ENCODE assay signal across 8 cellular contexts in the genomic region with DNA sequence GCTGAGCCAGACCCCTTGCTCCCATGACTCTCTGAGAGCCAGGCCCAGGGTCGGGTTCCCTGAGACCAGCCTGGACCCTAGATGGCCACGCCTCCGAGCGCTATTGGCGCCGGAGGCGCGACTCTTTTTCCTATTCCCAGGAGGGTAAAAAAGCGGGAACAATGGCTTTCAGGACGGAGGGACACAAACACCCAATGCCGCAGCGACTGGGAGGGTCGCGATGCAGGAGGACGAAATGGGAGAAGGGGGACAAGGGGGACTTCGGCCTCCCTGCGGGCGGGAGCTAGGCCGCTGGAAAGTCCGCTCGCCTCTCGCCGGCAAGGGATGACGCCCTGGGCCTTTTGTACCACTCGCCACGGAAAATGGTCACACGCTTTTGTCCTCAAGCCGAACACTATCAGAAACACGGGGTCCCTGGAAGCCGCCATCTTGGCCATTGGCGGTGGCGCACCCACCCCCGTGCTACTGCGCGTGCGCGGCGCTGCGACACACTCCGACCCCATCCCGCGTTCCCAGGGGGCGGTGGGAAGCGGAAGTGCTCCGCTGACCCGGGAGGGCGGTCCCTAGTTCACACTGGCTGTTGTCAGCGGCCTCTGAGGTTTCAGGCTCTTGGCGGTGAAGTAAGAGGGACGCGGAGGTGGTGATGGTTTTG.
DNase-seq lines count a peak whose midpoint lies in the region; TF ChIP-seq lines count a peak whose summit lies in the region.

No MANE protein-coding gene starts in this region.

- peaks cover 65 to 69% of the 10 kb centered on the region in 2 experiments for H3K9me3 Mint-ChIP-seq in H9
- no peaks in the 10 kb centered on the region for H3K9me3 Mint-ChIP-seq in activated naive CD4-positive, alpha-beta T cell treated with anti-CD3 and anti-CD28 coated beads, Interleukin-2, amount 10 ng/mL, durations not matched to agents 7 days and 5 days

- in situ Hi-C loops in SK-MEL-5 (cut with HindIII; ENCODE audit: low pct_unique_long_range_greater_than_20kb, low sequenced_read_pairs) = no loop called here

- H3K9ac ChIP-seq in H9 (ENCODE audit: extremely low read depth, insufficient read length, low read length) = peak overlapping the region; percentile 96

- CTCF ChIA-PET in activated naive CD4-positive, alpha-beta T cell treated with anti-CD3 and anti-CD28 coated beads, Interleukin-2, amount 10 ng/mL, durations not matched to agents 7 days and 5 days (lab: Charles Lee) = no interaction called here

- H2BK15ac ChIP-seq in H9 (ENCODE audit: low read depth, low read length) = no peak overlapping the region

- H3K36me3 ChIP-seq in suprapubic skin = peaks cover 11% of the 10 kb centered on the region

- peak overlapping the region; percentile 96 for H3K18ac ChIP-seq in H9 (ENCODE audit: insufficient read length, low read depth, low read length)

- peak overlapping the region; percentile 60 for H3T11ph ChIP-seq in H9 (ENCODE audit: low read length)

- H4K91ac ChIP-seq in H9 (ENCODE audit: insufficient read length, low read depth, low read length) = peak overlapping the region; percentile 97

- H3K4me2 ChIP-seq in H9 (ENCODE audit: insufficient read depth, insufficient read length, low read length) = peak overlapping the region; percentile 66

- peak overlapping the region; percentile 83 for H4K5ac ChIP-seq in H9 (ENCODE audit: insufficient read length, low read depth, low read length)

- H3K27me3 ChIP-seq in H9 (ENCODE audit: insufficient read depth, low read length) = no peaks in the 10 kb centered on the region
- no peaks in the 10 kb centered on the region for H3K27me3 ChIP-seq in suprapubic skin

- no peak overlapping the region for H2BK12ac ChIP-seq in H9 (ENCODE audit: insufficient read length, low read depth, low read length)

- H3K14ac ChIP-seq in H9 (ENCODE audit: insufficient read depth, low read length) = peak overlapping the region; percentile 98

- H2BK5ac ChIP-seq in H9 (ENCODE audit: insufficient read length, low read length) = peak overlapping the region; percentile 96

- no peak for TF ChIP-seq EP300 in suprapubic skin (IDR thresholded peaks at IDR 0.05)

- no peak for TF ChIP-seq POLR2A in suprapubic skin (IDR thresholded peaks at IDR 0.05)

- H3K79me1 ChIP-seq in H9 (ENCODE audit: insufficient read depth, low read depth, low read length, poor library complexity, severe bottlenecking) = no peaks in the 10 kb centered on the region

- H3K23me2 ChIP-seq in H9 (ENCODE audit: insufficient read length, low read depth, low read length, poor library complexity, severe bottlenecking) = peaks cover 7% of the 10 kb centered on the region

- no peak overlapping the region for H2AK5ac ChIP-seq in H9 (ENCODE audit: insufficient read length, low read length)

- H3K4ac ChIP-seq in H9 (ENCODE audit: low read depth, low read length) = peak overlapping the region; percentile 92; the same call in 1 of the 2 replicates

- H2AFZ ChIP-seq in H9 (ENCODE audit: low read length) = peak overlapping the region; percentile 44

- H4K8ac ChIP-seq in H9 (replicated peaks; ENCODE audit: insufficient read length, low read depth, low read length) = peak overlapping the region; percentile 98

- peak overlapping the region; percentile 55 for H2BK120ac ChIP-seq in H9 (ENCODE audit: low read depth, low read length, poor library complexity, severe bottlenecking)

- H3K9me3 ChIP-seq in H9 (ENCODE audit: control insufficient read depth, low read depth, low read length) = peaks cover 23% of the 10 kb centered on the region
- no peaks in the 10 kb centered on the region for H3K9me3 ChIP-seq in suprapubic skin

- no peak overlapping the region for H3K23ac ChIP-seq in H9 (ENCODE audit: insufficient read length, low read depth, low read length)

- peak overlapping the region; percentile 83 to 89 for H3K4me3 Mint-ChIP-seq in H9
- peak overlapping the region; percentile 86 for H3K4me3 Mint-ChIP-seq in activated naive CD4-positive, alpha-beta T cell treated with anti-CD3 and anti-CD28 coated beads, Interleukin-2, amount 10 ng/mL, durations not matched to agents 7 days and 5 days

- no peak for TF ChIP-seq CTCF in H9 (conservative IDR thresholded peaks at IDR 0.05)
- no peak for TF ChIP-seq CTCF in suprapubic skin (IDR thresholded peaks at IDR 0.05)

- H3K4me3 ChIP-seq in suprapubic skin = peak overlapping the region; percentile 70

- H3K36me3 Mint-ChIP-seq in H9 (ENCODE audit: insufficient read depth in 1 of 3, low read depth in 3 of 3) = peaks cover 11 to 29% (median 17%) of the 10 kb centered on the region in 3 experiments
- peaks cover 21% of the 10 kb centered on the region for H3K36me3 Mint-ChIP-seq in activated naive CD4-positive, alpha-beta T cell treated with anti-CD3 and anti-CD28 coated beads, Interleukin-2, amount 10 ng/mL, durations not matched to agents 7 days and 5 days

- H2BK20ac ChIP-seq in H9 (ENCODE audit: low read depth, low read length, poor library complexity, severe bottlenecking) = no peak overlapping the region

- H3K27me3 Mint-ChIP-seq in H9 (ENCODE audit: low read depth) = no peaks in the 10 kb centered on the region
- H3K27me3 Mint-ChIP-seq in activated naive CD4-positive, alpha-beta T cell treated with anti-CD3 and anti-CD28 coated beads, Interleukin-2, amount 10 ng/mL, durations not matched to agents 7 days and 5 days = no peaks in the 10 kb centered on the region

- H3K4me1 Mint-ChIP-seq in H9 = peaks cover 5% of the 10 kb centered on the region in 2 experiments; a peak in 1 of 4 replicates
- peaks cover 29% of the 10 kb centered on the region for H3K4me1 Mint-ChIP-seq in activated naive CD4-positive, alpha-beta T cell treated with anti-CD3 and anti-CD28 coated beads, Interleukin-2, amount 10 ng/mL, durations not matched to agents 7 days and 5 days

- H3K4me1 ChIP-seq in H9 (ENCODE audit: insufficient read depth, low read length) (no peaks in the 10 kb centered on the region), suprapubic skin (peaks cover 2% of the 10 kb centered on the region)

- peak; percentile 76 for DNase-seq in GDM1 (lab: John Stamatoyannopoulos, UW)
- peak; percentile 86 for DNase-seq in H9
- peak; percentile 86 for DNase-seq in M059J (ENCODE audit: low read depth)
- peak; percentile 77 for DNase-seq in SK-MEL-5 (ENCODE audit: low read depth, low spot score)
- DNase-seq in activated naive CD4-positive, alpha-beta T cell treated with anti-CD3 and anti-CD28 coated beads, Interleukin-2, amount 10 ng/mL, durations not matched to agents 7 days and 5 days = peak; percentile 86
- peak; percentile 76 for DNase-seq in globus pallidus (ENCODE audit: low spot score)
- peak; percentile 54 for DNase-seq in occipital lobe (lab: John Stamatoyannopoulos, UW)
- peak; percentile 86 to 88 for DNase-seq in suprapubic skin (ENCODE audit: low spot score in 2 of 2)

- H4K20me1 ChIP-seq in H9 (ENCODE audit: control insufficient read depth, insufficient read depth, insufficient read length) = no peaks in the 10 kb centered on the region

- H3K27ac ChIP-seq in H9 (ENCODE audit: insufficient read length, low read depth, low read length) (peak overlapping the region; percentile 82), suprapubic skin (peak overlapping the region; percentile 81)

- peak overlapping the region; percentile 96 to 99 (median 98); a peak in 6 of 7 replicates for H3K27ac Mint-ChIP-seq in H9
- peak overlapping the region; percentile 89 for H3K27ac Mint-ChIP-seq in activated naive CD4-positive, alpha-beta T cell treated with anti-CD3 and anti-CD28 coated beads, Interleukin-2, amount 10 ng/mL, durations not matched to agents 7 days and 5 days

- H3K56ac ChIP-seq in H9 (ENCODE audit: insufficient read length, low read depth, low read length) = peak overlapping the region; percentile 87

- WGBS in H9 (ENCODE audit: extremely low coverage, insufficient read length, low lambda C conversion rate) = no CpG with 5 or more reads among the region's 51 CpGs
- WGBS in suprapubic skin = 29% methylated on average over 29 of the region's 51 CpGs

- no peaks in the 10 kb centered on the region for H3K79me2 ChIP-seq in H9 (ENCODE audit: insufficient read depth, low read length)

Comparison
In these comparisons a context has a peak if more than half of its experiments do, and no peak if none do; other contexts are left out.
1. Peak in every context shown above with its lines: DNase-seq, H3K4me3 ChIP-seq and H3K27ac ChIP-seq.